In genomic region chr19:11115895-11116446, GRCh38 we compare ENCODE assay signal across 17 cellular contexts. TPM values are rescaled to one million over a fixed set of nuclear protein-coding genes. Genes with fewer than 3 reads are reported as not detected.
DNase-seq lines count a peak whose midpoint lies in the region; ATAC-seq, FAIRE-seq and TF ChIP-seq lines count a peak whose summit lies in the region.
"Had no signal": no experiment of that assay in that cellular context is flagged by ENCODE, and none has a peak within 500 bp of the region (broad histone marks: within the 10 kb centered on the region; RNA-seq: fewer than 3 reads in every experiment).

No MANE protein-coding gene starts in this region.

- POLR2A ChIA-PET in HepG2 (lab: Yijun Ruan, JAX) (no interaction called here), WTC11 (lab: Charles Lee) (no interaction called here), endothelial cell of umbilical vein (lab: Charles Lee) (no interaction called here)

- H4K20me1 ChIP-seq in HepG2 (ENCODE audit: insufficient read depth, low read length): peaks cover 31% of the 10 kb centered on the region
- H4K20me1 ChIP-seq in endothelial cell of umbilical vein (replicated peaks; ENCODE audit: control insufficient read depth, extremely low read depth, insufficient read depth, low read length): no peaks in the 10 kb centered on the region

- no peaks in the 10 kb centered on the region for H3K27me3 ChIP-seq in HepG2 (ENCODE audit: control insufficient read depth in 1 of 2, insufficient read depth in 2 of 2, low read length in 2 of 2)
- H3K27me3 ChIP-seq in right lobe of liver: no peaks in the 10 kb centered on the region
- no peaks in the 10 kb centered on the region for H3K27me3 ChIP-seq in endothelial cell of umbilical vein (ENCODE audit: control insufficient read depth in 2 of 2, insufficient read depth in 2 of 2, low read length in 2 of 2)

- FAIRE-seq in HepG2 (lab: Jason Lieb, UNC) (no peak), endothelial cell of umbilical vein (lab: Jason Lieb, UNC) (peak; percentile 52)
- FAIRE-seq: D721Med, GM19239, H54 had no signal

- H3K27ac Mint-ChIP-seq in WTC11: peak overlapping the region; percentile 74; the same call in 1 of the 2 replicates
- peak overlapping the region; percentile 59 for H3K27ac Mint-ChIP-seq in type B pancreatic cell

- no peak for TF ChIP-seq CTCF in HepG2 (CRISPR knock-in tag; IDR thresholded peaks at IDR 0.05)
- no peak for TF ChIP-seq CTCF in right lobe of liver (IDR thresholded peaks at IDR 0.05)
- no peak for TF ChIP-seq CTCF in WTC11 (IDR thresholded peaks at IDR 0.05)
- TF ChIP-seq CTCF in endothelial cell of umbilical vein (IDR thresholded peaks at IDR 0.05; ENCODE audit: extremely low read depth in 1 of 2, insufficient read depth in 1 of 2, low read depth in 1 of 2, low read length in 2 of 2): no peak
- no peak for TF ChIP-seq CTCF in type B pancreatic cell (conservative IDR thresholded peaks at IDR 0.05)
- TF ChIP-seq CTCF in lower leg skin (IDR thresholded peaks at IDR 0.05): no peak

- H3K9me1 ChIP-seq in endothelial cell of umbilical vein (replicated peaks; ENCODE audit: control insufficient read depth, extremely low read depth, insufficient read depth, low read length): no peaks in the 10 kb centered on the region

- no peak for TF ChIP-seq RAD21 in HepG2 (CRISPR knock-in tag; IDR thresholded peaks at IDR 0.05)

- intact Hi-C loops in HepG2 (cut with micrococcal nuclease; ENCODE audit: unreplicated experiment) (no loop called here), right lobe of liver (cut with DNase I) (loop anchor here in 1 of 2 donors (10.0 kb wide), 1 partner anchor 81 kb away; no protein-coding TSS in a partner anchor), endothelial cell of umbilical vein (cut with micrococcal nuclease) (no loop called here), lower leg skin (cut with DNase I; ENCODE audit: low total_unique reads) (no loop called here)

- H3K79me2 ChIP-seq in HepG2 (ENCODE audit: insufficient read depth, low read length) (peaks cover 2% of the 10 kb centered on the region), endothelial cell of umbilical vein (ENCODE audit: control insufficient read depth, insufficient read depth, low read length) (peaks cover 25% of the 10 kb centered on the region)

- H2AFZ ChIP-seq in HepG2 (ENCODE audit: low read length) (no peak overlapping the region), endothelial cell of umbilical vein (ENCODE audit: low read depth, low read length) (no peak overlapping the region)

- dilution Hi-C loops in endothelial cell of umbilical vein (cut with MboI; ENCODE audit: extremely low pct_ligation_motif_present, low sequenced_read_pairs): no loop called here

- H3K4me2 ChIP-seq in HepG2 (ENCODE audit: low read depth, low read length) (no peak overlapping the region), endothelial cell of umbilical vein (ENCODE audit: insufficient read depth, low read length) (no peak overlapping the region)

- in situ Hi-C loops in HepG2 (cut with HindIII; ENCODE audit: extremely low pct_ligation_motif_present, low pct_unique_long_range_greater_than_20kb): no loop called here

- TF ChIP-seq EP300 in HepG2 (IDR thresholded peaks at IDR 0.05; ENCODE audit: low read depth in 2 of 2, low read length in 2 of 2) (no peak), HepG2 (CRISPR knock-in tag; IDR thresholded peaks at IDR 0.05; ENCODE audit: borderline replicate concordance) (no peak)

- TF ChIP-seq POLR2A in HepG2 (IDR thresholded peaks at IDR 0.05; ENCODE audit: insufficient read depth in 1 of 2, low read depth in 2 of 2, low read length in 2 of 2) (no peak), right lobe of liver (IDR thresholded peaks at IDR 0.05) (no peak), endothelial cell of umbilical vein (IDR thresholded peaks at IDR 0.05; ENCODE audit: low read depth, low read length) (no peak), lower leg skin (IDR thresholded peaks at IDR 0.05) (no peak)

- ATAC-seq in HepG2 (no peak), right lobe of liver (no peak), WTC11 (no peak), HG03045 (IDR thresholded peaks at IDR 0.05; ENCODE audit: unreplicated experiment) (no peak), HG03280 (IDR thresholded peaks at IDR 0.05; ENCODE audit: unreplicated experiment) (no peak)

- WGBS in HepG2 (ENCODE audit: low lambda C conversion rate): 95% methylated on average over 11 of the region's 11 CpGs
- WGBS in right lobe of liver (ENCODE audit: insufficient coverage, low coverage, low lambda C conversion rate, missing lambda C conversion rate): 85% methylated on average over 3 of the region's 11 CpGs
- 67 to 88% methylated on average over 11 of the region's 11 CpGs for WGBS in lower leg skin, 2 donors

- H3K9me3 Mint-ChIP-seq in WTC11 (no peaks in the 10 kb centered on the region), type B pancreatic cell (no peaks in the 10 kb centered on the region)
- H3K9me3 Mint-ChIP-seq: CD8-positive, alpha-beta memory T cell had no signal

- H3K27ac ChIP-seq in HepG2 (ENCODE audit: extremely low read length, insufficient read depth, low read length) (no peak overlapping the region), right lobe of liver (no peak overlapping the region), endothelial cell of umbilical vein (ENCODE audit: insufficient read depth, low read depth, low read length) (no peak overlapping the region)

- H3K4me3 Mint-ChIP-seq in WTC11 (no peak overlapping the region), type B pancreatic cell (no peak overlapping the region)
- H3K4me3 Mint-ChIP-seq: CD8-positive, alpha-beta memory T cell had no signal

- H3K9me3 ChIP-seq in HepG2 (ENCODE audit: low read length): no peaks in the 10 kb centered on the region
- H3K9me3 ChIP-seq in right lobe of liver: no peaks in the 10 kb centered on the region
- no peaks in the 10 kb centered on the region for H3K9me3 ChIP-seq in endothelial cell of umbilical vein (replicated peaks; ENCODE audit: control insufficient read depth, insufficient read depth, low read length)

- H3K36me3 ChIP-seq in HepG2 (replicated peaks in 1 of 2; ENCODE audit: control insufficient read depth in 1 of 2, insufficient read depth in 2 of 2, low read length in 2 of 2) (peaks cover 48 to 85% of the 10 kb centered on the region in 2 experiments), right lobe of liver (peaks cover 13 to 98% (median 58%) of the 10 kb centered on the region in 4 donors), endothelial cell of umbilical vein (ENCODE audit: control insufficient read depth in 2 of 2, extremely low read depth in 1 of 2, insufficient read depth in 2 of 2, low read length in 2 of 2) (peaks cover 28 to 32% of the 10 kb centered on the region in 2 experiments)

- no peaks in the 10 kb centered on the region for H3K4me1 Mint-ChIP-seq in WTC11
- H3K4me1 Mint-ChIP-seq in type B pancreatic cell (ENCODE audit: unreplicated experiment): no peaks in the 10 kb centered on the region
- H3K4me1 Mint-ChIP-seq: CD8-positive, alpha-beta memory T cell had no signal

- H3K4me1 ChIP-seq in HepG2 (ENCODE audit: insufficient read depth, low read length) (no peaks in the 10 kb centered on the region), right lobe of liver (peaks cover 0 to 18% (median 6%) of the 10 kb centered on the region in 4 donors), endothelial cell of umbilical vein (ENCODE audit: control insufficient read depth, extremely low read depth, insufficient read depth, low read length) (no peaks in the 10 kb centered on the region)

- H3K9ac ChIP-seq in HepG2 (ENCODE audit: insufficient read depth, low read depth, low read length) (no peak overlapping the region), endothelial cell of umbilical vein (replicated peaks; ENCODE audit: extremely low read depth, insufficient read depth, low read length) (no peak overlapping the region)

- BruUV-seq in HepG2 (replicated peaks; lab: Mats Ljungman, UMichigan) (no TSS peak), endothelial cell of umbilical vein (replicated peaks; lab: Mats Ljungman, UMichigan) (no TSS peak)

- CTCF ChIA-PET in HepG2 (lab: Yijun Ruan, JAX; ENCODE audit: low intra/inter-chr PET ratio, low total read pairs) (no interaction called here), WTC11 (lab: Charles Lee) (interaction anchor here (1.5 kb wide), 1 partner anchor 10 kb away, joined by 5 read pairs; no protein-coding TSS in a partner anchor), endothelial cell of umbilical vein (lab: Charles Lee) (interaction anchor here (0.9 to 3.4 kb wide), 2 partner anchors 9 to 10 kb away, joined by 3 to 12 read pairs; no protein-coding TSS in a partner anchor)

- H3K27me3 Mint-ChIP-seq in WTC11 (ENCODE audit: low read depth): no peaks in the 10 kb centered on the region
- no peaks in the 10 kb centered on the region for H3K27me3 Mint-ChIP-seq in type B pancreatic cell
- H3K27me3 Mint-ChIP-seq: CD8-positive, alpha-beta memory T cell had no signal

- DNase-seq in HepG2 (ENCODE audit: low spot score) (no peak), right lobe of liver (no peak), WTC11 (ENCODE audit: low spot score) (no peak), endothelial cell of umbilical vein (ENCODE audit: low read depth, low spot score) (no peak), type B pancreatic cell (ENCODE audit: extremely low spot score, unreplicated experiment) (no peak), lower leg skin (ENCODE audit: low spot score in 2 of 2) (no peak)
- DNase-seq: CD8-positive, alpha-beta memory T cell; DMS79; NCI-H1417 treated with DMSO at 0.1 percent for 48 hours; NCI-H2081; NCI-H748 treated with DMSO at 0.1 percent for 48 hours; OCI-M1 had no signal

- H3K36me3 Mint-ChIP-seq in WTC11: peaks cover 88% of the 10 kb centered on the region
- H3K36me3 Mint-ChIP-seq in type B pancreatic cell: peaks cover 20% of the 10 kb centered on the region

- H3K4me3 ChIP-seq in HepG2 (replicated peaks in 1 of 3; ENCODE audit: insufficient read depth in 1 of 3, low read depth in 2 of 3, low read length in 3 of 3) (no peak overlapping the region), right lobe of liver (no peak overlapping the region), endothelial cell of umbilical vein (replicated peaks in 1 of 3; ENCODE audit: insufficient read depth in 1 of 3, low read depth in 1 of 3, low read length in 3 of 3) (no peak overlapping the region), lower leg skin (ENCODE audit: low read depth, poor library complexity, severe bottlenecking) (no peak overlapping the region)

RNA-seq across cellular contexts. Expression of gene LDLR, which starts 26.7 kb away (rescaled TPM):
- total RNA-seq in HepG2 (2016; rRNA removed; fragmentation: Illumina TruSeq; extraction: Trizol) (24.0 and 51.6 TPM in 2 replicates), right lobe of liver (100 to 1,000 TPM in 1 of 6 experiments, 10 to 100 TPM in 4, 1 to 10 TPM in 1; 8.6 to 117 (median 26.8) TPM), WTC11 (2021) (93.5 to 98.9 TPM (median 97.8 TPM) in 3 replicates), endothelial cell of umbilical vein (174 and 175 TPM in 2 replicates), type B pancreatic cell (ENCODE audit: low replicate concordance) (67.4 and 103 TPM in 2 replicates), lower leg skin (10 to 100 TPM; 48.7 to 62.8 (median 58.7) TPM)
- 18.8 and 19.8 TPM in 2 replicates for total RNA-seq in HepG2 (2016; cell fraction: cytosol; rRNA removed; fragmentation: Illumina TruSeq; extraction: Trizol; ENCODE audit: low read depth)
- total RNA-seq in HepG2 (2016; cell fraction: insoluble cytoplasmic fraction; rRNA removed; fragmentation: Illumina TruSeq; extraction: Trizol): 20.6 and 54.1 TPM in 2 replicates
- total RNA-seq in HepG2 (2016; cell fraction: membrane; rRNA removed; fragmentation: Illumina TruSeq; extraction: Trizol): 25.2 and 30.7 TPM in 2 replicates
- total RNA-seq in HepG2 (2016; cell fraction: nucleus; rRNA removed; fragmentation: Illumina TruSeq; extraction: Trizol): 55.9 and 71.2 TPM in 2 replicates
- polyA plus RNA-seq in HepG2 (2011; rRNA removed) (92.5 and 135 TPM in 2 replicates), endothelial cell of umbilical vein (142 and 144 TPM in 2 replicates)
- polyA plus RNA-seq in HepG2 (2011; cell fraction: cytosol; rRNA removed): 45.7 and 58.8 TPM in 2 replicates
- polyA plus RNA-seq in HepG2 (2011; cell fraction: nucleus; rRNA removed): 95.8 and 112 TPM in 2 replicates
- 45.0 and 107 TPM in 2 replicates for polyA plus RNA-seq in HepG2 (2012)
- polyA plus RNA-seq in HepG2 (2016; cell fraction: cytosol; fragmentation: Illumina TruSeq; extraction: Trizol; ENCODE audit: low read depth): 3.2 and 4.4 TPM in 2 replicates
- 11.3 and 19.1 TPM in 2 replicates for polyA plus RNA-seq in HepG2 (2016; cell fraction: insoluble cytoplasmic fraction; fragmentation: Illumina TruSeq; extraction: Trizol; ENCODE audit: low read depth)
- polyA plus RNA-seq in HepG2 (2016; cell fraction: membrane; fragmentation: Illumina TruSeq; extraction: Trizol; ENCODE audit: low read depth): 6.6 and 7.9 TPM in 2 replicates
- polyA plus RNA-seq in HepG2 (2016; cell fraction: nucleus; fragmentation: Illumina TruSeq; extraction: Trizol; ENCODE audit: insufficient read depth, low read depth): 79.1 and 81.9 TPM in 2 replicates
- polyA minus RNA-seq in HepG2 (2011; rRNA and poly(A)+ RNA removed; ENCODE audit: low replicate concordance): 183 and 246 TPM in 2 replicates
- 98.4 and 116 TPM in 2 replicates for polyA minus RNA-seq in HepG2 (2011; cell fraction: cytosol; rRNA and poly(A)+ RNA removed)
- 110 and 155 TPM in 2 replicates for polyA minus RNA-seq in HepG2 (2011; cell fraction: nucleus; rRNA and poly(A)+ RNA removed)
- polyA plus RNA-seq in endothelial cell of umbilical vein (2011; cell fraction: cytosol; rRNA removed): 107 and 108 TPM in 2 replicates
- polyA plus RNA-seq in endothelial cell of umbilical vein (2011; cell fraction: nucleus; rRNA removed): 157 and 164 TPM in 2 replicates
- 85.7 and 89.1 TPM in 2 replicates for polyA plus RNA-seq in endothelial cell of umbilical vein (2012)
- polyA minus RNA-seq in endothelial cell of umbilical vein: 235 and 252 TPM in 2 replicates
- 65.0 TPM for polyA minus RNA-seq in endothelial cell of umbilical vein (2011; cell fraction: cytosol; rRNA and poly(A)+ RNA removed)
- polyA minus RNA-seq in endothelial cell of umbilical vein (2011; cell fraction: nucleus; rRNA and poly(A)+ RNA removed): 177 and 178 TPM in 2 replicates

RNA-seq across cellular contexts. Expression of gene SPC24, which starts 39.6 kb away (rescaled TPM):
- total RNA-seq in HepG2 (2016; rRNA removed; fragmentation: Illumina TruSeq; extraction: Trizol) (46.2 and 63.2 TPM in 2 replicates), right lobe of liver (1 to 10 TPM in 5 of 6 experiments, under 1 TPM in 1; 0.90 to 3.8 (median 2.2) TPM), WTC11 (2021) (52.0 to 62.2 TPM (median 58.3 TPM) in 3 replicates), endothelial cell of umbilical vein (68.5 and 70.0 TPM in 2 replicates), type B pancreatic cell (ENCODE audit: low replicate concordance) (15.0 and 43.2 TPM in 2 replicates), lower leg skin (1 to 10 TPM in 2 of 4 donors, under 1 TPM in 2; 0.17 to 8.5 (median 0.82) TPM)
- 7.6 and 7.9 TPM in 2 replicates for total RNA-seq in HepG2 (2016; cell fraction: cytosol; rRNA removed; fragmentation: Illumina TruSeq; extraction: Trizol; ENCODE audit: low read depth)
- 47.6 and 55.0 TPM in 2 replicates for total RNA-seq in HepG2 (2016; cell fraction: insoluble cytoplasmic fraction; rRNA removed; fragmentation: Illumina TruSeq; extraction: Trizol)
- 21.9 and 24.3 TPM in 2 replicates for total RNA-seq in HepG2 (2016; cell fraction: membrane; rRNA removed; fragmentation: Illumina TruSeq; extraction: Trizol)
- total RNA-seq in HepG2 (2016; cell fraction: nucleus; rRNA removed; fragmentation: Illumina TruSeq; extraction: Trizol): 24.3 and 25.4 TPM in 2 replicates
- polyA plus RNA-seq in HepG2 (2011; rRNA removed) (8.8 and 10.0 TPM in 2 replicates), endothelial cell of umbilical vein (17.2 and 19.8 TPM in 2 replicates)
- polyA plus RNA-seq in HepG2 (2011; cell fraction: cytosol; rRNA removed): 6.3 and 10.5 TPM in 2 replicates
- polyA plus RNA-seq in HepG2 (2011; cell fraction: nucleus; rRNA removed): 10.2 and 12.2 TPM in 2 replicates
- 3.9 and 8.5 TPM in 2 replicates for polyA plus RNA-seq in HepG2 (2012)
- 3.0 and 3.9 TPM in 2 replicates for polyA plus RNA-seq in HepG2 (2016; cell fraction: cytosol; fragmentation: Illumina TruSeq; extraction: Trizol; ENCODE audit: low read depth)
- 26.0 and 27.0 TPM in 2 replicates for polyA plus RNA-seq in HepG2 (2016; cell fraction: insoluble cytoplasmic fraction; fragmentation: Illumina TruSeq; extraction: Trizol; ENCODE audit: low read depth)
- polyA plus RNA-seq in HepG2 (2016; cell fraction: membrane; fragmentation: Illumina TruSeq; extraction: Trizol; ENCODE audit: low read depth): 7.2 and 8.5 TPM in 2 replicates
- polyA plus RNA-seq in HepG2 (2016; cell fraction: nucleus; fragmentation: Illumina TruSeq; extraction: Trizol; ENCODE audit: insufficient read depth, low read depth): 31.6 and 34.4 TPM in 2 replicates
- polyA minus RNA-seq in HepG2 (2011; rRNA and poly(A)+ RNA removed; ENCODE audit: low replicate concordance): 27.2 and 131 TPM in 2 replicates
- polyA minus RNA-seq in HepG2 (2011; cell fraction: cytosol; rRNA and poly(A)+ RNA removed): 11.4 and 21.7 TPM in 2 replicates
- 8.6 and 9.8 TPM in 2 replicates for polyA minus RNA-seq in HepG2 (2011; cell fraction: nucleus; rRNA and poly(A)+ RNA removed)
- polyA plus RNA-seq in endothelial cell of umbilical vein (2011; cell fraction: cytosol; rRNA removed): 21.3 and 22.1 TPM in 2 replicates
- polyA plus RNA-seq in endothelial cell of umbilical vein (2011; cell fraction: nucleus; rRNA removed): 24.9 and 33.2 TPM in 2 replicates
- 13.1 and 17.4 TPM in 2 replicates for polyA plus RNA-seq in endothelial cell of umbilical vein (2012)
- polyA minus RNA-seq in endothelial cell of umbilical vein: 54.8 and 79.1 TPM in 2 replicates
- polyA minus RNA-seq in endothelial cell of umbilical vein (2011; cell fraction: cytosol; rRNA and poly(A)+ RNA removed): 78.2 TPM
- 10.7 and 12.5 TPM in 2 replicates for polyA minus RNA-seq in endothelial cell of umbilical vein (2011; cell fraction: nucleus; rRNA and poly(A)+ RNA removed)
- polyA plus RNA-seq: CD8-positive, alpha-beta memory T cell had no signal
